9 cellular contexts compared by ENCODE assay signal in the genomic region with DNA sequence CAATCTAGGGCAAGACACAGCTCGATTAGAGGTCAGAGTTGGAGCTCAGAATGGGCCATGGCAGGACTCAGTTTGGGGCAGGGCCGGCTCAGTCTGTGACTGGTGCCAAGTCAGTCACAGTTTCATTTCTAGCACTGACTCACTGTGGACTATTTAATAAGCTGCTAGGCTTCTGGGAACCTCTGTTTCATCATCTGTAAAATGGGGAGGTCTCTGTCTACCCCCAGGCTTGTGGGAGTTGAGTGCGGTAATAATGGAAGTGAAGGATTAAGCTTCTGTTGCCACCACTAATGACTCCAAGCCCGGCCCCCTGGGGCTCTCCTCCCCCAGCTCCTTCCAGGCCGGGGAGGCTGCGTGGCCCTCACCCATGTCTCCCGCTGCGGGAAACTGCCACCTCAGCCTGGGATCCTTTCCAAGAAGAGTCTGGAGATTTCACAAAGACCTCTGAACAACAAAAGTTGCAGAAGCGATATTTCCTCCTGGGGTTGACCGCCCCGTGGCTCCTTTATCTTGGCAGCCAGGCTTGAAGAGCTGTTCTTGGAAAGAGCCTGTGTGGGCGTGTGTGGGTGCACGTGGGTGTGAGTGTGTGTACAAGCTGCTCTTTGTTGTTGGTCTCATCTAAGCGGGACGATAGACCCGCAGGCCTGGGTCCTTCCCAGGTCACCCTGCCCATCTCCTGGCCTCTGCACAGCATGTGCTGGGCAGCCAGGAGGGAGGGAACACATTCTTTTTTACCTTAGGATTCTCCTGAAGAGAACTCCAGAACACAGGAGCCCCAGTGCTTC. TPM values are rescaled to one million over a fixed set of nuclear protein-coding genes. Genes with fewer than 3 reads are reported as not detected.
A peak's percentile ranks its signal among the peaks of the same experiment; 100 is the strongest.
DNase-seq lines count a peak whose midpoint lies in the region; ATAC-seq and TF ChIP-seq lines count a peak whose summit lies in the region.
"Had no signal": no experiment of that assay in that cellular context is flagged by ENCODE, and none has a peak within 500 bp of the region (broad histone marks: within the 10 kb centered on the region; RNA-seq: fewer than 3 reads in every experiment).

No MANE protein-coding gene starts in this region.

- H3K4me3 ChIP-seq in right cardiac atrium (ENCODE audit: low read length) (no peak overlapping the region), testis (no peak overlapping the region)

- H3K36me3 ChIP-seq in testis (ENCODE audit: low read depth, missing control alignments) = no peaks in the 10 kb centered on the region

- ATAC-seq in HG03060 (IDR thresholded peaks at IDR 0.05; ENCODE audit: low read depth, unreplicated experiment) = peak; percentile 77
- ATAC-seq in right cardiac atrium = peak; percentile 67 to 71
- ATAC-seq in GM18909 (IDR thresholded peaks at IDR 0.05; ENCODE audit: poor library complexity, unreplicated experiment) = no peak
- no peak for ATAC-seq in HG03108 (IDR thresholded peaks at IDR 0.05; ENCODE audit: unreplicated experiment)
- ATAC-seq in HG02642 (IDR thresholded peaks at IDR 0.05; ENCODE audit: poor library complexity, unreplicated experiment) = no peak

- intact Hi-C loops in right cardiac atrium (cut with DNase I) = loop anchor here in 2 of 4 donors (10.0 kb wide), 2 partner anchors 78 to 118 kb away; no protein-coding TSS in a partner anchor
- intact Hi-C loops in testis (cut with DNase I; ENCODE audit: low total_unique reads) = loop anchor here (10.0 kb wide), 2 partner anchors 78 to 118 kb away; no protein-coding TSS in a partner anchor

- H3K27me3 ChIP-seq in right cardiac atrium (ENCODE audit: control insufficient read depth, insufficient read depth) = no peaks in the 10 kb centered on the region
- H3K27me3 ChIP-seq in testis = no peaks in the 10 kb centered on the region

- peak; percentile 83 for DNase-seq in GM03348 (ENCODE audit: low spot score)
- DNase-seq in activated CD4-positive, alpha-beta T cell treated with anti-CD3 and anti-CD28 coated beads, Interleukin-2, amount 50 U/mL, for 48 hours = peak; percentile 50 to 59
- peak; percentile 69 to 78 (median 73) for DNase-seq in right cardiac atrium
- peak; percentile 92 for DNase-seq in testis

- H3K27ac ChIP-seq in right cardiac atrium (ENCODE audit: low read length) (no peak overlapping the region), testis (no peak overlapping the region)

- no peak for TF ChIP-seq CTCF in testis (IDR thresholded peaks at IDR 0.05)

- 13% methylated on average over 16 of the region's 16 CpGs for WGBS in right cardiac atrium
- WGBS in testis, 2 donors = 27 to 49% methylated on average over 16 of the region's 16 CpGs

- H3K4me1 ChIP-seq in right cardiac atrium (ENCODE audit: control insufficient read depth, insufficient read depth, low read length) (peaks cover 5% of the 10 kb centered on the region), testis (peaks cover 9% of the 10 kb centered on the region)

- no peak for TF ChIP-seq POLR2A in testis (IDR thresholded peaks at IDR 0.05)

- H3K9me3 ChIP-seq in right cardiac atrium (ENCODE audit: control insufficient read depth, low read length) (no peaks in the 10 kb centered on the region), testis (no peaks in the 10 kb centered on the region)

RNA-seq across cellular contexts. Expression of a gene that starts 29.1 kb away (rescaled TPM):
- total RNA-seq in right cardiac atrium = not detected
- polyA plus RNA-seq in right cardiac atrium = not detected
- under 1 TPM; 0.43 to 0.47 TPM for total RNA-seq in testis
- 4.0 TPM for polyA plus RNA-seq in testis (ENCODE audit: insufficient read depth, low read depth, low replicate concordance)
- total RNA-seq: glomerular endothelial cell had no signal

RNA-seq across cellular contexts. Expression of a gene that starts 32.7 kb away (rescaled TPM):
- not detected for total RNA-seq in right cardiac atrium
- not detected for polyA plus RNA-seq in right cardiac atrium
- 1 to 10 TPM; 1.7 to 2.0 TPM for total RNA-seq in testis
- 1.1 TPM for polyA plus RNA-seq in testis (ENCODE audit: insufficient read depth, low read depth, low replicate concordance)
- total RNA-seq: glomerular endothelial cell had no signal

Comparison
In these comparisons a context has a peak if more than half of its experiments do, and no peak if none do; other contexts are left out.
1. ATAC-seq: peak in HG03060 (single experiment) and right cardiac atrium (2 of 2); none in GM18909 (single experiment), HG03108 (single experiment) and HG02642 (single experiment).
2. Peak in every context shown above with its lines, with median percentiles within 50 percentile points of each other: DNase-seq.